ENCODE assay signal across 16 cellular contexts in the genomic region with DNA sequence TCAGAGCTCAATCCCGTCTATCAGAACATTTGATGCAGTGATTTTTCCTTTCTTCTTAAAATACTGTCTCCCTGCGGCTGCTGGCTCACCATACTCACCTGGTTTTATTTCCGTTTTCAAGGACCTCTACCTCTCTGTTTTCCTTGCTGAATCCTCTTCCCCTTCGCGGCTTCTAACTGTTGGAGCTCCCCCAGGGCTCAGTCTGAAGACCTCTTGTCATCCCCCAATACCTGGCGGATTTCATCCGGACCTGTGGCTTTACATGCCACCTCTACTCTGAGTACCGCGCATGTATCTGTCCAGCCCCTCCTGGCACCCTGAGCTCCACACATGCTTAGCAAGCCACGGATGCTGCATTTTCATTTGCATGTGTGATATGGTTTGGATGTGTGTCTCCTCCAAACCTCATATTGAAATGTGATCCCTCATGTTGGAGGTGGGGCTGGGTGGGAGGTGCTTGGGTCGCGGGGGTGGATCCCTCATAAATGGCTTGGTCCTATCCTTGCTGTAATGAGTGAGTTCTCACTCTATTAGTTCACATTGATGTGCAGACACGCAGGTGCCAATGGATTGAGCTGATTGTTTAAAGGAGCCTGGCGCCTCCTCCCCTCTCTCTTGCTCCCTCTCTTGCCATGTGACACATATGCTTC.
"Had no signal": no experiment of that assay in that cellular context is flagged by ENCODE, and none has a peak within 500 bp of the region (broad histone marks: within the 10 kb centered on the region; RNA-seq: fewer than 3 reads in every experiment).

No MANE protein-coding gene starts in this region.

- H3K4me1 ChIP-seq: adrenal gland, gastroesophageal sphincter, heart right ventricle had no signal

- H3K4me3 ChIP-seq: adrenal gland, cardiac muscle cell, dorsolateral prefrontal cortex, gastroesophageal sphincter, heart right ventricle had no signal

- H3K27me3 ChIP-seq: cardiac muscle cell had no signal

- H3K27ac ChIP-seq: adrenal gland, cardiac muscle cell, dorsolateral prefrontal cortex, gastroesophageal sphincter, heart right ventricle had no signal

- H3K4me1 Mint-ChIP-seq: memory B cell; stimulated activated effector memory CD8-positive, alpha-beta T cell treated with anti-CD3 and anti-CD28 coated beads, Interleukin-12 subunit alpha, Interleukin-12 subunit beta, amount 100 ng/mL, for 72 hours had no signal

- H3K27ac Mint-ChIP-seq: memory B cell; stimulated activated effector memory CD8-positive, alpha-beta T cell treated with anti-CD3 and anti-CD28 coated beads, Interleukin-12 subunit alpha, Interleukin-12 subunit beta, amount 100 ng/mL, for 72 hours; T-helper 2 cell treated with Interferon-gamma antibody and Interleukin-4, amounts not matched to agents 5 μg/mL and 100 μg/mL, for 36 hours had no signal

- H3K9me3 Mint-ChIP-seq: memory B cell; naive thymus-derived CD8-positive, alpha-beta T cell; stimulated activated effector memory CD8-positive, alpha-beta T cell treated with anti-CD3 and anti-CD28 coated beads, Interleukin-12 subunit alpha, Interleukin-12 subunit beta, amount 100 ng/mL, for 72 hours; T-helper 2 cell treated with Interferon-gamma antibody and Interleukin-4, amounts not matched to agents 5 μg/mL and 100 μg/mL, for 36 hours had no signal

- H3K9me3 ChIP-seq: adrenal gland, gastroesophageal sphincter, heart right ventricle had no signal

- H3K4me3 Mint-ChIP-seq: memory B cell; stimulated activated effector memory CD8-positive, alpha-beta T cell treated with anti-CD3 and anti-CD28 coated beads, Interleukin-12 subunit alpha, Interleukin-12 subunit beta, amount 100 ng/mL, for 72 hours; T-helper 2 cell treated with Interferon-gamma antibody and Interleukin-4, amounts not matched to agents 5 μg/mL and 100 μg/mL, for 36 hours had no signal

- ATAC-seq: gastroesophageal sphincter; heart right ventricle; left ventricle myocardium superior; naive thymus-derived CD8-positive, alpha-beta T cell; stimulated activated effector memory CD8-positive, alpha-beta T cell treated with anti-CD3 and anti-CD28 coated beads, Interleukin-12 subunit alpha, Interleukin-12 subunit beta, amount 100 ng/mL, for 72 hours had no signal

- H3K36me3 Mint-ChIP-seq: memory B cell; naive thymus-derived CD8-positive, alpha-beta T cell; stimulated activated effector memory CD8-positive, alpha-beta T cell treated with anti-CD3 and anti-CD28 coated beads, Interleukin-12 subunit alpha, Interleukin-12 subunit beta, amount 100 ng/mL, for 72 hours had no signal

- H3K36me3 ChIP-seq: adrenal gland, cardiac muscle cell, gastroesophageal sphincter, heart right ventricle had no signal

- DNase-seq: activated CD4-positive, alpha-beta T cell treated with anti-CD3 and anti-CD28 coated beads, Interleukin-2, amount 50 U/mL, for 48 hours; activated CD4-positive, CD25-positive, alpha-beta regulatory T cell treated with anti-CD3 and anti-CD28 coated beads, Interleukin-2, amount 50 U/mL, for 72 hours; activated naive CD4-positive, alpha-beta T cell treated with anti-CD3 and anti-CD28 coated beads, Interleukin-2, amount 50 U/mL, for 16 hours; activated T-cell treated with anti-CD3 and anti-CD28 coated beads, Interleukin-2, amount 50 U/mL, for 1 hour; adrenal gland; dorsolateral prefrontal cortex; erythroblast; heart right ventricle; kidney; left ventricle myocardium superior; naive thymus-derived CD8-positive, alpha-beta T cell had no signal
